Comparison of ENCODE assay signal across 17 cellular contexts in the genomic region with DNA sequence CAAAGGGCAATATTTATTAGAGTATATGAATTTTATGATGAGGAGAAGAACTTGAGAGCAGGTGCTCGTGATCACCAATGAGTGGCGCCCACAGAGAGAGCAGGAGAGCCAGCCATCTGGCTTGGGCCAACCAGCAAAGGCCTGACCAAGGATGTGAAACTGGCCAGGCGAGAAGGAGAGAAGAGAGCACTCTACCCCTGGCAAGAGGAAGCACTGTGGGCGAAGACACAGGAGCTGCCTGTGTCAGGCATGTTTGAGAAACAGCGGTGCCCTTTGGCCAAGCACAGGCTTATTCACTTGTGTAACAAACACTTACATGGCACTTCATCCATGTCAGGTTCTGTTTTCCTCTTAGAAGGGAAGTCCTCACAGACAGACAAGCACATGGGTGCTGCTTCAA. TPM values are rescaled to one million over a fixed set of nuclear protein-coding genes. Genes with fewer than 3 reads are reported as not detected.
DNase-seq lines count a peak whose midpoint lies in the region; ATAC-seq and TF ChIP-seq lines count a peak whose summit lies in the region.
"Had no signal": no experiment of that assay in that cellular context is flagged by ENCODE, and none has a peak within 500 bp of the region (broad histone marks: within the 10 kb centered on the region; RNA-seq: fewer than 3 reads in every experiment).

No MANE protein-coding gene starts in this region.

- H3K4me2 ChIP-seq in smooth muscle cell: no peak overlapping the region

- H3K27me3 ChIP-seq in left lung (peaks cover 0 to 14% of the 10 kb centered on the region in 2 donors), tibial artery (no peaks in the 10 kb centered on the region), smooth muscle cell (ENCODE audit: low read depth) (no peaks in the 10 kb centered on the region), esophagus squamous epithelium (peaks cover 0 to 1% (median 0%) of the 10 kb centered on the region in 4 donors)
- H3K27me3 ChIP-seq: cardiac muscle cell, ovary had no signal

- H3F3A ChIP-seq in smooth muscle cell (ENCODE audit: low read depth): no peaks in the 10 kb centered on the region

- TF ChIP-seq CTCF in left lung (IDR thresholded peaks at IDR 0.05) (no peak), tibial artery (IDR thresholded peaks at IDR 0.05) (no peak), GM10248 (IDR thresholded peaks at IDR 0.05; ENCODE audit: control extremely low read depth, extremely low read depth, low read depth, missing control alignments) (no peak), smooth muscle cell (IDR thresholded peaks at IDR 0.05; ENCODE audit: borderline replicate concordance, insufficient read depth, poor library complexity, severe bottlenecking) (no peak), esophagus squamous epithelium (IDR thresholded peaks at IDR 0.05) (no peak)

- no peak overlapping the region for H3K4me3 ChIP-seq in left lung
- no peak overlapping the region for H3K4me3 ChIP-seq in tibial artery
- H3K4me3 ChIP-seq in smooth muscle cell: no peak overlapping the region
- no peak overlapping the region for H3K4me3 ChIP-seq in esophagus squamous epithelium
- H3K4me3 ChIP-seq: cardiac muscle cell, GM12878, ovary had no signal

- H3K4me1 ChIP-seq in left lung (peaks cover 6 to 27% of the 10 kb centered on the region in 2 donors), tibial artery (peaks cover 0 to 12% (median 3%) of the 10 kb centered on the region in 4 donors), smooth muscle cell (ENCODE audit: low read depth) (no peaks in the 10 kb centered on the region), esophagus squamous epithelium (peaks cover 5 to 9% (median 7%) of the 10 kb centered on the region in 3 donors)

- no peak overlapping the region for H3K9ac ChIP-seq in smooth muscle cell (ENCODE audit: low read depth)

- no peaks in the 10 kb centered on the region for H4K20me1 ChIP-seq in smooth muscle cell (ENCODE audit: low read depth)

- DNase-seq in SKM-1 treated with dmso at 0.1 percent for 144 hours (lab: John Stamatoyannopoulos, UW; ENCODE audit: unreplicated experiment): peak; percentile 47
- no peak for DNase-seq in SKM-1 (lab: John Stamatoyannopoulos, UW; ENCODE audit: unreplicated experiment)
- peak; percentile 55 for DNase-seq in NOMO-1 treated with dmso at 0.1 percent for 144 hours (lab: John Stamatoyannopoulos, UW; ENCODE audit: unreplicated experiment)
- peak; percentile 71 to 87 for DNase-seq in left lung
- DNase-seq in tibial artery: peak; percentile 41 to 76
- DNase-seq in GM10248 (ENCODE audit: extremely low spot score): no peak
- no peak for DNase-seq in smooth muscle cell (lab: John Stamatoyannopoulos, UW; ENCODE audit: unreplicated experiment)
- no peak for DNase-seq in esophagus squamous epithelium (lab: John Stamatoyannopoulos, UW)
- DNase-seq: activated CD8-positive, alpha-beta memory T cell treated with anti-CD3 and anti-CD28 coated beads for 24 hours; DMS153; mesenchymal stem cell; NCI-H226; ovary had no signal

- H3K36me3 ChIP-seq in left lung (no peaks in the 10 kb centered on the region), tibial artery (no peaks in the 10 kb centered on the region), smooth muscle cell (ENCODE audit: low read depth) (no peaks in the 10 kb centered on the region), esophagus squamous epithelium (no peaks in the 10 kb centered on the region)
- H3K36me3 ChIP-seq: cardiac muscle cell, ovary had no signal

- H3K9me3 ChIP-seq in left lung (no peaks in the 10 kb centered on the region), tibial artery (no peaks in the 10 kb centered on the region), smooth muscle cell (replicated peaks; ENCODE audit: low read depth) (no peaks in the 10 kb centered on the region), esophagus squamous epithelium (no peaks in the 10 kb centered on the region)
- H3K9me3 ChIP-seq: ovary had no signal

- H3K27ac ChIP-seq in left lung: peak overlapping the region in 1 of 2 donors; percentile 16
- H3K27ac ChIP-seq in tibial artery: no peak overlapping the region
- H3K27ac ChIP-seq in smooth muscle cell (ENCODE audit: low read depth): no peak overlapping the region
- no peak overlapping the region for H3K27ac ChIP-seq in esophagus squamous epithelium
- H3K27ac ChIP-seq: cardiac muscle cell, epithelial cell of prostate, ovary, RWPE1 had no signal

- no peak for TF ChIP-seq POLR2A in esophagus squamous epithelium (IDR thresholded peaks at IDR 0.05)

- H3K79me2 ChIP-seq in smooth muscle cell (ENCODE audit: low read depth): peaks cover 6% of the 10 kb centered on the region

- H2AFZ ChIP-seq in smooth muscle cell (ENCODE audit: low read depth): no peak overlapping the region

- CTCF ChIA-PET in GM10248 (lab: Yijun Ruan, JAX): interaction anchor here (1.2 to 2.6 kb wide), 3 partner anchors 11 to 390 kb away, joined by 3 to 8 read pairs (median 3); no protein-coding TSS in a partner anchor

- POLR2A ChIA-PET in GM10248 (lab: Yijun Ruan, JAX): no interaction called here

- ATAC-seq in left lung: peak; percentile 46
- ATAC-seq: GM12878 had no signal

- intact Hi-C loops in left lung (cut with DNase I) (loop anchor here in 1 of 2 donors (10.0 kb wide), 3 partner anchors 391 to 611 kb away; no protein-coding TSS in a partner anchor), tibial artery (cut with DNase I; ENCODE audit: low total_unique reads) (loop anchor here (10.0 kb wide), 1 partner anchor 769 kb away; no protein-coding TSS in a partner anchor), esophagus squamous epithelium (cut with DNase I) (loop anchor here (10.0 kb wide), 2 partner anchors 321 to 611 kb away; a partner anchor contains a TSS)

- 98% methylated on average over 5 of the region's 5 CpGs for WGBS in smooth muscle cell (ENCODE audit: low lambda C conversion rate)
- 61 to 74% methylated on average over 5 of the region's 5 CpGs for WGBS in esophagus squamous epithelium, 2 donors

RNA-seq across cellular contexts. Expression of a gene that starts 4.2 kb away (rescaled TPM):
- total RNA-seq in left lung (10 to 100 TPM; 19.4 to 28.8 TPM), smooth muscle cell (37.0 and 37.2 TPM in 2 replicates), esophagus squamous epithelium (10 to 100 TPM; 29.5 to 51.3 (median 46.0) TPM)
- polyA plus RNA-seq in smooth muscle cell: 14.9 and 18.9 TPM in 2 replicates

Comparison
In these comparisons a context has a peak if more than half of its experiments do, and no peak if none do; other contexts are left out.
1. DNase-seq: peak in SKM-1 treated with dmso at 0.1 percent for 144 hours (single experiment), NOMO-1 treated with dmso at 0.1 percent for 144 hours (single experiment), left lung (2 of 2) and tibial artery (2 of 2); none in SKM-1 (single experiment), GM10248 (single experiment), smooth muscle cell (single experiment) and esophagus squamous epithelium (single experiment).